Comparison of ENCODE assay signal across 28 cellular contexts in genomic region chr7:2437537-2438148, GRCh38. TPM values are rescaled to one million over a fixed set of nuclear protein-coding genes. Genes with fewer than 3 reads are reported as not detected.
A peak's percentile ranks its signal among the peaks of the same experiment; 100 is the strongest.
DNase-seq lines count a peak whose midpoint lies in the region; ATAC-seq lines count a peak whose summit lies in the region.
"Had no signal": no experiment of that assay in that cellular context is flagged by ENCODE, and none has a peak within 500 bp of the region (broad histone marks: within the 10 kb centered on the region; RNA-seq: fewer than 3 reads in every experiment).

No MANE protein-coding gene starts in this region.

- ATAC-seq in Right ventricle myocardium inferior = no peak
- ATAC-seq in left ventricle myocardium superior = no peak
- peak; percentile 62 for ATAC-seq in sciatic nerve
- ATAC-seq in GM18909 (IDR thresholded peaks at IDR 0.05; ENCODE audit: poor library complexity, unreplicated experiment) = no peak
- no peak for ATAC-seq in HG02571 (IDR thresholded peaks at IDR 0.05; ENCODE audit: unreplicated experiment)
- no peak for ATAC-seq in HG03045 (IDR thresholded peaks at IDR 0.05; ENCODE audit: unreplicated experiment)
- ATAC-seq: naive thymus-derived CD8-positive, alpha-beta T cell; Panc1 had no signal

- peak; percentile 21 for DNase-seq in Right ventricle myocardium inferior (ENCODE audit: missing footprints)
- no peak for DNase-seq in left ventricle myocardium superior
- DNase-seq in islet precursor cell = peak; percentile 43
- DNase-seq in sciatic nerve (ENCODE audit: low spot score) = no peak
- no peak for DNase-seq in stimulated activated CD4-positive, alpha-beta T cell treated with anti-CD3 and anti-CD28 coated beads, Interleukin-12 subunit alpha, Interleukin-12 subunit beta, amount 100 ng/mL, for 4 hours
- DNase-seq: 8988T; activated CD4-positive, alpha-beta T cell treated with anti-CD3 and anti-CD28 coated beads, Interleukin-2, amount 50 U/mL, for 4 hours; activated CD8-positive, alpha-beta memory T cell treated with anti-CD3 and anti-CD28 coated beads, Interleukin-2, amount 50 U/mL, for 4 hours; activated naive CD4-positive, alpha-beta T cell treated with anti-CD3 and anti-CD28 coated beads, Interleukin-2, amount 50 U/mL, for 16 hours; AML-193; amniotic stem cell; CD8-positive, alpha-beta memory T cell; IMR-90; midbrain; naive thymus-derived CD8-positive, alpha-beta T cell; NCI-H187; NCI-H2171 treated with DMSO at 0.1 percent for 48 hours; NCI-H526; occipital lobe; uterus had no signal

- intact Hi-C loops in Right ventricle myocardium inferior (cut with DNase I) (no loop called here), left ventricle myocardium superior (cut with micrococcal nuclease) (no loop called here), sciatic nerve (cut with DNase I) (no loop called here)

RNA-seq across cellular contexts. Expression of gene CHST12, which starts 34.2 kb away (rescaled TPM):
- total RNA-seq in Right ventricle myocardium inferior (13.5 TPM), left ventricle myocardium superior (15.1 TPM), sciatic nerve (30.7 TPM)

RNA-seq across cellular contexts. Expression of gene GRIFIN, which starts 38.6 kb away (rescaled TPM):
- total RNA-seq in Right ventricle myocardium inferior = not detected
- not detected for total RNA-seq in left ventricle myocardium superior
- total RNA-seq in sciatic nerve = not detected
- total RNA-seq: CD8-positive, alpha-beta memory T cell; epithelial cell of proximal tubule; H4; IMR-90; left cardiac atrium; naive thymus-derived CD8-positive, alpha-beta T cell; occipital lobe; SJSA1; uterus had no signal

Comparison
In these comparisons a context has a peak if more than half of its experiments do, and no peak if none do; other contexts are left out.
1. DNase-seq: peak in Right ventricle myocardium inferior (single experiment) and islet precursor cell (single experiment); none in left ventricle myocardium superior (single experiment), sciatic nerve (single experiment) and stimulated activated CD4-positive, alpha-beta T cell treated with anti-CD3 and anti-CD28 coated beads, Interleukin-12 subunit alpha, Interleukin-12 subunit beta, amount 100 ng/mL, for 4 hours (single experiment).